ENCODE assay signal across 1 cellular context in genomic region chr5:141960449-141961323, GRCh38.
TF ChIP-seq lines count a peak whose summit lies in the region.

No MANE protein-coding gene starts in this region.

TF ChIP-seq in K562, 482 proteins besides CTCF, POLR2A, EP300 and RAD21 (continued from another document and continues in another):
- TF ChIP-seq, protein P1, sequence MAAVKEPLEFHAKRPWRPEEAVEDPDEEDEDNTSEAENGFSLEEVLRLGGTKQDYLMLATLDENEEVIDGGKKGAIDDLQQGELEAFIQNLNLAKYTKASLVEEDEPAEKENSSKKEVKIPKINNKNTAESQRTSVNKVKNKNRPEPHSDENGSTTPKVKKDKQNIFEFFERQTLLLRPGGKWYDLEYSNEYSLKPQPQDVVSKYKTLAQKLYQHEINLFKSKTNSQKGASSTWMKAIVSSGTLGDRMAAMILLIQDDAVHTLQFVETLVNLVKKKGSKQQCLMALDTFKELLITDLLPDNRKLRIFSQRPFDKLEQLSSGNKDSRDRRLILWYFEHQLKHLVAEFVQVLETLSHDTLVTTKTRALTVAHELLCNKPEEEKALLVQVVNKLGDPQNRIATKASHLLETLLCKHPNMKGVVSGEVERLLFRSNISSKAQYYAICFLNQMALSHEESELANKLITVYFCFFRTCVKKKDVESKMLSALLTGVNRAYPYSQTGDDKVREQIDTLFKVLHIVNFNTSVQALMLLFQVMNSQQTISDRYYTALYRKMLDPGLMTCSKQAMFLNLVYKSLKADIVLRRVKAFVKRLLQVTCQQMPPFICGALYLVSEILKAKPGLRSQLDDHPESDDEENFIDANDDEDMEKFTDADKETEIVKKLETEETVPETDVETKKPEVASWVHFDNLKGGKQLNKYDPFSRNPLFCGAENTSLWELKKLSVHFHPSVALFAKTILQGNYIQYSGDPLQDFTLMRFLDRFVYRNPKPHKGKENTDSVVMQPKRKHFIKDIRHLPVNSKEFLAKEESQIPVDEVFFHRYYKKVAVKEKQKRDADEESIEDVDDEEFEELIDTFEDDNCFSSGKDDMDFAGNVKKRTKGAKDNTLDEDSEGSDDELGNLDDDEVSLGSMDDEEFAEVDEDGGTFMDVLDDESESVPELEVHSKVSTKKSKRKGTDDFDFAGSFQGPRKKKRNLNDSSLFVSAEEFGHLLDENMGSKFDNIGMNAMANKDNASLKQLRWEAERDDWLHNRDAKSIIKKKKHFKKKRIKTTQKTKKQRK (IDR thresholded peaks at IDR 0.05; ENCODE audit: borderline replicate concordance, low read depth, low read length), result no peak
- TF ChIP-seq, protein P2, sequence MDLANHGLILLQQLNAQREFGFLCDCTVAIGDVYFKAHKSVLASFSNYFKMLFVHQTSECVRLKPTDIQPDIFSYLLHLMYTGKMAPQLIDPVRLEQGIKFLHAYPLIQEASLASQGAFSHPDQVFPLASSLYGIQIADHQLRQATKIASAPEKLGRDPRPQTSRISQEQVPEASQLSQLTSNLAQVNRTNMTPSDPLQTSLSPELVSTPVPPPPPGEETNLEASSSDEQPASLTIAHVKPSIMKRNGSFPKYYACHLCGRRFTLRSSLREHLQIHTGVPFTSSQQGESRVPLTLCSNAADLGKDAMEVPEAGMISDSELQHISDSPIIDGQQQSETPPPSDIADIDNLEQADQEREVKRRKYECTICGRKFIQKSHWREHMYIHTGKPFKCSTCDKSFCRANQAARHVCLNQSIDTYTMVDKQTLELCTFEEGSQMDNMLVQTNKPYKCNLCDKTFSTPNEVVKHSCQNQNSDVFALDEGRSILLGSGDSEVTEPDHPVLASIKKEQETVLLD (IDR thresholded peaks at IDR 0.05), result no peak
- TF ChIP-seq, protein P3, sequence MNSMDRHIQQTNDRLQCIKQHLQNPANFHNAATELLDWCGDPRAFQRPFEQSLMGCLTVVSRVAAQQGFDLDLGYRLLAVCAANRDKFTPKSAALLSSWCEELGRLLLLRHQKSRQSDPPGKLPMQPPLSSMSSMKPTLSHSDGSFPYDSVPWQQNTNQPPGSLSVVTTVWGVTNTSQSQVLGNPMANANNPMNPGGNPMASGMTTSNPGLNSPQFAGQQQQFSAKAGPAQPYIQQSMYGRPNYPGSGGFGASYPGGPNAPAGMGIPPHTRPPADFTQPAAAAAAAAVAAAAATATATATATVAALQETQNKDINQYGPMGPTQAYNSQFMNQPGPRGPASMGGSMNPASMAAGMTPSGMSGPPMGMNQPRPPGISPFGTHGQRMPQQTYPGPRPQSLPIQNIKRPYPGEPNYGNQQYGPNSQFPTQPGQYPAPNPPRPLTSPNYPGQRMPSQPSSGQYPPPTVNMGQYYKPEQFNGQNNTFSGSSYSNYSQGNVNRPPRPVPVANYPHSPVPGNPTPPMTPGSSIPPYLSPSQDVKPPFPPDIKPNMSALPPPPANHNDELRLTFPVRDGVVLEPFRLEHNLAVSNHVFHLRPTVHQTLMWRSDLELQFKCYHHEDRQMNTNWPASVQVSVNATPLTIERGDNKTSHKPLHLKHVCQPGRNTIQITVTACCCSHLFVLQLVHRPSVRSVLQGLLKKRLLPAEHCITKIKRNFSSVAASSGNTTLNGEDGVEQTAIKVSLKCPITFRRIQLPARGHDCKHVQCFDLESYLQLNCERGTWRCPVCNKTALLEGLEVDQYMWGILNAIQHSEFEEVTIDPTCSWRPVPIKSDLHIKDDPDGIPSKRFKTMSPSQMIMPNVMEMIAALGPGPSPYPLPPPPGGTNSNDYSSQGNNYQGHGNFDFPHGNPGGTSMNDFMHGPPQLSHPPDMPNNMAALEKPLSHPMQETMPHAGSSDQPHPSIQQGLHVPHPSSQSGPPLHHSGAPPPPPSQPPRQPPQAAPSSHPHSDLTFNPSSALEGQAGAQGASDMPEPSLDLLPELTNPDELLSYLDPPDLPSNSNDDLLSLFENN (IDR thresholded peaks at IDR 0.05; ENCODE audit: low read depth in 2 of 2, low read length in 2 of 2), result no peak
- no peak for TF ChIP-seq SNRNP70 (optimal IDR thresholded peaks at IDR 0.05; ENCODE audit: low read depth, low read length)
- TF ChIP-seq POLR3G (IDR thresholded peaks at IDR 0.05; ENCODE audit: extremely low read depth, insufficient read length, insufficient replicate concordance), result no peak
- TF ChIP-seq SIN3A (IDR thresholded peaks at IDR 0.05; ENCODE audit: borderline replicate concordance in 2 of 2, control insufficient read depth in 1 of 2, low read depth in 2 of 2, low read length in 2 of 2), result no peak
- no peak for TF ChIP-seq ZNF778 (CRISPR knock-in tag; IDR thresholded peaks at IDR 0.05)
- TF ChIP-seq TEAD1 (CRISPR knock-in tag; IDR thresholded peaks at IDR 0.05), result no peak
- TF ChIP-seq HMGN3 (IDR thresholded peaks at IDR 0.05; ENCODE audit: borderline replicate concordance, extremely low read depth, insufficient read length, low read depth, low read length), result no peak
- no peak for TF ChIP-seq TCF7 (IDR thresholded peaks at IDR 0.05; ENCODE audit: borderline replicate concordance)
- no peak for TF ChIP-seq ZNF316 (IDR thresholded peaks at IDR 0.05)
- TF ChIP-seq SIN3B (IDR thresholded peaks at IDR 0.05; ENCODE audit: low read depth), result no peak
- TF ChIP-seq, protein P4, sequence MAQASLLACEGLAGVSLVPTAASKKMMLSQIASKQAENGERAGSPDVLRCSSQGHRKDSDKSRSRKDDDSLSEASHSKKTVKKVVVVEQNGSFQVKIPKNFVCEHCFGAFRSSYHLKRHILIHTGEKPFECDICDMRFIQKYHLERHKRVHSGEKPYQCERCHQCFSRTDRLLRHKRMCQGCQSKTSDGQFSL (CRISPR knock-in tag; IDR thresholded peaks at IDR 0.05), result no peak
- TF ChIP-seq, protein P4 (tag; IDR thresholded peaks at IDR 0.05), result no peak
- TF ChIP-seq ZNF592 (IDR thresholded peaks at IDR 0.05), result peak; percentile 55; the same call in 1 of the 2 replicates
- TF ChIP-seq STAT5A (IDR thresholded peaks at IDR 0.05; ENCODE audit: borderline replicate concordance, low read length), result no peak
- no peak for TF ChIP-seq ZEB2 (IDR thresholded peaks at IDR 0.05)
- no peak for TF ChIP-seq RAD51 (IDR thresholded peaks at IDR 0.05; ENCODE audit: borderline replicate concordance, low read depth)
- TF ChIP-seq BRF1 (IDR thresholded peaks at IDR 0.05; ENCODE audit: borderline replicate concordance, extremely low read depth, insufficient read length), result no peak
- no peak for TF ChIP-seq MBD2 (IDR thresholded peaks at IDR 0.05; ENCODE audit: borderline replicate concordance, low read depth)
- no peak for TF ChIP-seq HNRNPUL1 (IDR thresholded peaks at IDR 0.05; ENCODE audit: low read length)
- no peak for TF ChIP-seq NFIC (IDR thresholded peaks at IDR 0.05)
- TF ChIP-seq XRCC5 (IDR thresholded peaks at IDR 0.05; ENCODE audit: low read depth, low read length), result 0 out of 2 replicates have a peak, but pooled peaks have one; percentile 60
- no peak for TF ChIP-seq SRSF7 (optimal IDR thresholded peaks at IDR 0.05; ENCODE audit: low read depth, low read length)
- TF ChIP-seq FUS (optimal IDR thresholded peaks at IDR 0.05; ENCODE audit: low read depth, low read length), result no peak
- TF ChIP-seq SRSF3 (IDR thresholded peaks at IDR 0.05; ENCODE audit: insufficient read depth, low read length), result no peak
- no peak for TF ChIP-seq ZBTB5 (IDR thresholded peaks at IDR 0.05)
- TF ChIP-seq, protein P5, sequence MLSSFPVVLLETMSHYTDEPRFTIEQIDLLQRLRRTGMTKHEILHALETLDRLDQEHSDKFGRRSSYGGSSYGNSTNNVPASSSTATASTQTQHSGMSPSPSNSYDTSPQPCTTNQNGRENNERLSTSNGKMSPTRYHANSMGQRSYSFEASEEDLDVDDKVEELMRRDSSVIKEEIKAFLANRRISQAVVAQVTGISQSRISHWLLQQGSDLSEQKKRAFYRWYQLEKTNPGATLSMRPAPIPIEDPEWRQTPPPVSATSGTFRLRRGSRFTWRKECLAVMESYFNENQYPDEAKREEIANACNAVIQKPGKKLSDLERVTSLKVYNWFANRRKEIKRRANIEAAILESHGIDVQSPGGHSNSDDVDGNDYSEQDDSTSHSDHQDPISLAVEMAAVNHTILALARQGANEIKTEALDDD (IDR thresholded peaks at IDR 0.05), result no peak
- TF ChIP-seq ZNF780A (CRISPR knock-in tag; IDR thresholded peaks at IDR 0.05), result no peak
- peak; percentile 32; the same call in 1 of the 2 replicates for TF ChIP-seq TCF3 (CRISPR knock-in tag; IDR thresholded peaks at IDR 0.05)
- TF ChIP-seq RHOXF2B (CRISPR knock-in tag; conservative IDR thresholded peaks at IDR 0.05), result no peak
- TF ChIP-seq CTCFL (IDR thresholded peaks at IDR 0.05; ENCODE audit: borderline replicate concordance, insufficient read depth, low read depth, low read length, poor library complexity, severe bottlenecking), result peak; percentile 41
- no peak for TF ChIP-seq LARP7 (IDR thresholded peaks at IDR 0.05)
- TF ChIP-seq ZNF518B (CRISPR knock-in tag; IDR thresholded peaks at IDR 0.05), result no peak
- TF ChIP-seq YBX1 (IDR thresholded peaks at IDR 0.05), result no peak
- TF ChIP-seq KDM5B (IDR thresholded peaks at IDR 0.05; ENCODE audit: insufficient replicate concordance, low read depth, low read length), result no peak
- TF ChIP-seq DPF2 (IDR thresholded peaks at IDR 0.05), result peak; percentile 55
- TF ChIP-seq LCOR (CRISPR knock-in tag; IDR thresholded peaks at IDR 0.05), result no peak
- no peak for TF ChIP-seq IRF2 (CRISPR knock-in tag; IDR thresholded peaks at IDR 0.05)
